ENCODE assay signal across 24 cellular contexts in genomic region chr16:3727806-3728381, GRCh38.
"Had no signal": no experiment of that assay in that cellular context is flagged by ENCODE, and none has a peak within 500 bp of the region (broad histone marks: within the 10 kb centered on the region; RNA-seq: fewer than 3 reads in every experiment).

No MANE protein-coding gene starts in this region.

- H3K27ac ChIP-seq: adrenal gland, esophagus muscularis mucosa, lower lobe of right lung, neutrophil, sigmoid colon, tibial nerve had no signal

- H3K9me3 ChIP-seq: adrenal gland, esophagus muscularis mucosa, lower lobe of right lung, neutrophil, sigmoid colon, tibial nerve had no signal

- FAIRE-seq: astrocyte, bronchial epithelial cell, endothelial cell of umbilical vein, urothelium cell line had no signal

- DNase-seq: activated CD4-positive, alpha-beta T cell treated with anti-CD3 and anti-CD28 coated beads, Interleukin-2, amount 10 ng/mL, durations not matched to agents 24 days and 14 days; activated CD4-positive, CD25-positive, alpha-beta regulatory T cell; activated CD8-positive, alpha-beta T cell treated with anti-CD3 and anti-CD28 coated beads for 36 hours; activated effector memory CD4-positive, alpha-beta T cell treated with Interleukin-2 at 50 U/mL for 16 hours; activated naive CD4-positive, alpha-beta T cell treated with anti-CD3 and anti-CD28 coated beads, Interleukin-2, amount 50 U/mL, for 16 hours; activated T-cell treated with anti-CD3 and anti-CD28 coated beads, Interleukin-2, amount 50 U/mL, for 48 hours; adrenal gland; effector memory CD4-positive, alpha-beta T cell; left cardiac atrium; lower lobe of right lung; sigmoid colon; stimulated activated CD8-positive, alpha-beta memory T cell treated with anti-CD3 and anti-CD28 coated beads, Interleukin-4, amount 100 ng/mL, for 48 hours; stimulated activated naive CD8-positive, alpha-beta T cell treated with anti-CD3 and anti-CD28 coated beads, Interleukin-15, Interleukin-2, amounts not matched to agents 100 U/mL and 50 U/mL, for 24 hours; substantia nigra; T-helper 1 cell; T-helper 9 cell had no signal

- H3K27me3 ChIP-seq: adrenal gland, esophagus muscularis mucosa, neutrophil, sigmoid colon, tibial nerve had no signal

- H3K4me1 ChIP-seq: adrenal gland, esophagus muscularis mucosa, lower lobe of right lung, sigmoid colon, tibial nerve had no signal

- H3K4me3 ChIP-seq: adrenal gland, esophagus muscularis mucosa, lower lobe of right lung, sigmoid colon, tibial nerve had no signal

- ATAC-seq: activated CD8-positive, alpha-beta T cell treated with anti-CD3 and anti-CD28 coated beads for 36 hours; naive thymus-derived CD8-positive, alpha-beta T cell; stimulated activated naive CD8-positive, alpha-beta T cell treated with anti-CD3 and anti-CD28 coated beads, Interleukin-15, Interleukin-2, amounts not matched to agents 100 U/mL and 50 U/mL, for 24 hours had no signal
